In genomic region chr7:22578048-22578770, GRCh38 we compare ENCODE assay signal across 10 cellular contexts.
DNase-seq lines count a peak whose midpoint lies in the region; ATAC-seq, FAIRE-seq and TF ChIP-seq lines count a peak whose summit lies in the region.
"Had no signal": no experiment of that assay in that cellular context is flagged by ENCODE, and none has a peak within 500 bp of the region (broad histone marks: within the 10 kb centered on the region; RNA-seq: fewer than 3 reads in every experiment).

No MANE protein-coding gene starts in this region.

- peaks cover under 1 to 2% of the 10 kb centered on the region in 2 experiments; a peak in 3 of 5 replicates for H3K4me1 ChIP-seq in K562 (replicated peaks in 1 of 2; ENCODE audit: control insufficient read depth in 2 of 2, insufficient read depth in 2 of 2, low read length in 2 of 2)
- H3K4me1 ChIP-seq in kidney (ENCODE audit: control insufficient read depth in 1 of 2, insufficient read depth in 1 of 2, low read depth in 1 of 2, low read length in 2 of 2), result peaks cover 15 to 16% of the 10 kb centered on the region in 2 donors

- H3K36me3 Mint-ChIP-seq in glutamatergic neuron (ENCODE audit: unreplicated experiment), result no peaks in the 10 kb centered on the region

- H3K4me2 ChIP-seq in K562 (ENCODE audit: insufficient read depth, low read length), result no peak overlapping the region

- 54% methylated on average over 5 of the region's 5 CpGs for WGBS in K562 (ENCODE audit: insufficient coverage, low coverage, missing lambda C conversion rate)

- no peak overlapping the region for H3K27ac Mint-ChIP-seq in glutamatergic neuron (ENCODE audit: unreplicated experiment)
- H3K27ac Mint-ChIP-seq: activated naive CD4-positive, alpha-beta T cell treated with anti-CD3 and anti-CD28 coated beads, Interleukin-2, amount 50 U/mL, for 24 hours had no signal

- H3K9me1 ChIP-seq in K562 (ENCODE audit: control insufficient read depth, insufficient read depth, low read length), result no peaks in the 10 kb centered on the region

- H3K27ac ChIP-seq in K562 (ENCODE audit: extremely low read depth, low read depth, low read length) (no peak overlapping the region), kidney (ENCODE audit: low read depth in 2 of 2, low read length in 2 of 2) (peak overlapping the region; percentile 79 to 83)

- H3K9me3 ChIP-seq in K562 (replicated peaks; ENCODE audit: control insufficient read depth, insufficient read depth, low read depth, low read length) (no peaks in the 10 kb centered on the region), kidney (ENCODE audit: control insufficient read depth in 1 of 2, low read length in 2 of 2) (no peaks in the 10 kb centered on the region)

- no peaks in the 10 kb centered on the region for H3K27me3 ChIP-seq in K562 (ENCODE audit: control insufficient read depth in 2 of 2, insufficient read depth in 2 of 2, low read length in 2 of 2)

- no peaks in the 10 kb centered on the region for H3K79me2 ChIP-seq in K562 (ENCODE audit: control insufficient read depth, insufficient read depth, low read length)

- H3K4me3 ChIP-seq in K562, result no peak overlapping the region
- peak overlapping the region in 1 of 2 donors; percentile 22 for H3K4me3 ChIP-seq in kidney (ENCODE audit: low read length in 2 of 2)

- POLR2A ChIA-PET in K562 (lab: Yijun Ruan, JAX), result no interaction called here

- no peaks in the 10 kb centered on the region for H3K36me3 ChIP-seq in K562 (ENCODE audit: control insufficient read depth, insufficient read depth, low read length)
- H3K36me3 ChIP-seq in kidney (ENCODE audit: control insufficient read depth in 1 of 2, insufficient read depth in 2 of 2, low read length in 2 of 2), result no peaks in the 10 kb centered on the region

- no peak overlapping the region for H3K9ac ChIP-seq in K562 (ENCODE audit: insufficient read depth in 1 of 2, low read depth in 2 of 2, low read length in 2 of 2)
- H3K9ac ChIP-seq in kidney (ENCODE audit: low read length in 2 of 2), result no peak overlapping the region

- H3K27me3 Mint-ChIP-seq in glutamatergic neuron (ENCODE audit: unreplicated experiment), result peaks cover 2% of the 10 kb centered on the region

- no peak for ATAC-seq in K562

- H3K4me1 Mint-ChIP-seq in glutamatergic neuron (ENCODE audit: low read depth, unreplicated experiment), result no peaks in the 10 kb centered on the region
- H3K4me1 Mint-ChIP-seq: activated naive CD4-positive, alpha-beta T cell treated with anti-CD3 and anti-CD28 coated beads, Interleukin-2, amount 50 U/mL, for 24 hours had no signal

- peak; percentile 88 for DNase-seq in HT1080 (ENCODE audit: low read depth)
- DNase-seq in K562 (ENCODE audit: extremely low read depth in 1 of 4, low spot score in 3 of 4), result no peak
- DNase-seq in kidney, result no peak
- peak; percentile 71 for DNase-seq in stromal cell of bone marrow (ENCODE audit: low read depth)
- DNase-seq in GM13977 (ENCODE audit: low spot score), result no peak
- DNase-seq in activated CD4-positive, alpha-beta T cell treated with anti-CD3 and anti-CD28 coated beads for 4 hours, result no peak
- no peak for DNase-seq in glutamatergic neuron
- no peak for DNase-seq in urothelium cell line (ENCODE audit: low spot score)
- DNase-seq: NCI-H187 had no signal

- in situ Hi-C loops in K562 (cut with MboI), result no loop called here
- in situ Hi-C loops in GM13977 (cut with MboI; ENCODE audit: low pct_unique_long_range_greater_than_20kb, low sequenced_read_pairs, unreplicated experiment), result no loop called here

- FAIRE-seq in K562 (lab: Jason Lieb, UNC), result no peak
- no peak for FAIRE-seq in kidney (lab: Jason Lieb, UNC)
- no peak for FAIRE-seq in urothelium cell line (lab: Jason Lieb, UNC)

- H2AFZ ChIP-seq in K562 (ENCODE audit: low read depth, low read length), result no peak overlapping the region

- no peak for TF ChIP-seq EP300 in K562 (IDR thresholded peaks at IDR 0.05; ENCODE audit: low read length)

- BruUV-seq in K562 (replicated peaks; lab: Mats Ljungman, UMichigan), result no TSS peak

- CTCF ChIA-PET in K562 (lab: Yijun Ruan, JAX; ENCODE audit: low intra/inter-chr PET ratio), result no interaction called here

- no peak for TF ChIP-seq RAD21 in K562 (CRISPR knock-in tag; conservative IDR thresholded peaks at IDR 0.05 in 1 of 2, IDR thresholded peaks at IDR 0.05 in 1 of 2)

- no peak overlapping the region for H3K4me3 Mint-ChIP-seq in glutamatergic neuron (ENCODE audit: unreplicated experiment)
- H3K4me3 Mint-ChIP-seq: activated naive CD4-positive, alpha-beta T cell treated with anti-CD3 and anti-CD28 coated beads, Interleukin-2, amount 50 U/mL, for 24 hours had no signal

- TF ChIP-seq CTCF in K562 (IDR thresholded peaks at IDR 0.05 in 2 of 3, conservative IDR thresholded peaks at IDR 0.05 in 1 of 3; ENCODE audit: insufficient read depth in 2 of 3, low read depth in 1 of 3, low read length in 3 of 3) (no peak), kidney (IDR thresholded peaks at IDR 0.05; ENCODE audit: borderline replicate concordance, extremely low read depth, insufficient read depth) (no peak), GM13977 (IDR thresholded peaks at IDR 0.05; ENCODE audit: extremely low read depth, insufficient read depth, missing control alignments) (no peak), glutamatergic neuron (IDR thresholded peaks at IDR 0.05; ENCODE audit: partially characterized antibody, unreplicated experiment) (no peak)

- TF ChIP-seq POLR2A in K562 (conservative IDR thresholded peaks at IDR 0.05), result no peak

- peaks cover 3% of the 10 kb centered on the region for H3K9me3 Mint-ChIP-seq in glutamatergic neuron (ENCODE audit: unreplicated experiment)
- H3K9me3 Mint-ChIP-seq: activated naive CD4-positive, alpha-beta T cell treated with anti-CD3 and anti-CD28 coated beads, Interleukin-2, amount 50 U/mL, for 24 hours had no signal

- intact Hi-C loops in K562 (cut with micrococcal nuclease), result no loop called here
- intact Hi-C loops in kidney (cut with DNase I), result no loop called here

- no peaks in the 10 kb centered on the region for H4K20me1 ChIP-seq in K562 (replicated peaks; ENCODE audit: control insufficient read depth, insufficient read depth, low read length)

TF ChIP-seq in K562, 482 proteins besides CTCF, POLR2A, EP300 and RAD21:
- TF ChIP-seq SPI1 (IDR thresholded peaks at IDR 0.05; ENCODE audit: borderline replicate concordance, low read depth, low read length) (peak; percentile 46; the same call in 1 of the 2 replicates), E2F6 (IDR thresholded peaks at IDR 0.05; ENCODE audit: borderline replicate concordance in 1 of 2, extremely low read depth in 1 of 2, insufficient read depth in 1 of 2, insufficient read length in 1 of 2, low read depth in 1 of 2, low read length in 1 of 2, poor library complexity in 1 of 2, severe bottlenecking in 1 of 2) (no peak)
TF ChIP-seq in K562: peak in this region for 1.

Comparison
In these comparisons a context has a peak if more than half of its experiments do, and no peak if none do; other contexts are left out.
1. DNase-seq: peak in HT1080 (single experiment) and stromal cell of bone marrow (single experiment); none in K562 (0 of 4), kidney (single experiment), GM13977 (single experiment), activated CD4-positive, alpha-beta T cell treated with anti-CD3 and anti-CD28 coated beads for 4 hours (0 of 2), glutamatergic neuron (single experiment) and urothelium cell line (single experiment).